ENCODE assay signal across 1 cellular context in genomic region chr1:59076612-59077011, GRCh38.
TF ChIP-seq lines count a peak whose summit lies in the region.

No MANE protein-coding gene starts in this region.

TF ChIP-seq in GM23338, 12 proteins besides CTCF, POLR2A, EP300 and RAD21 (continued from another document):
- TF ChIP-seq REST (IDR thresholded peaks at IDR 0.05; ENCODE audit: unreplicated experiment) (no peak), ZNF331 (CRISPR knock-in tag; IDR thresholded peaks at IDR 0.05; ENCODE audit: low read depth) (no peak)
